23 cellular contexts compared by ENCODE assay signal in genomic region chr19:16289594-16289993, GRCh38.
"Had no signal": no experiment of that assay in that cellular context is flagged by ENCODE, and none has a peak within 500 bp of the region (broad histone marks: within the 10 kb centered on the region; RNA-seq: fewer than 3 reads in every experiment).

No MANE protein-coding gene starts in this region.

- H3K9me3 ChIP-seq: esophagus squamous epithelium, right atrium auricular region, tibial artery had no signal

- H3K27ac Mint-ChIP-seq: activated CD8-positive, alpha-beta memory T cell treated with anti-CD3 and anti-CD28 coated beads, Interleukin-2, amount 10 ng/mL, durations not matched to agents 7 days and 5 days; mesothelial cell of epicardium; nephron progenitor cell; T-cell had no signal

- H3K27me3 ChIP-seq: right atrium auricular region, tibial artery had no signal

- H3K9me3 Mint-ChIP-seq: mesothelial cell of epicardium, nephron progenitor cell, T-cell had no signal

- H3K36me3 ChIP-seq: esophagus squamous epithelium, right atrium auricular region, tibial artery had no signal

- H3K36me3 Mint-ChIP-seq: activated CD8-positive, alpha-beta memory T cell treated with anti-CD3 and anti-CD28 coated beads, Interleukin-2, amount 10 ng/mL, durations not matched to agents 7 days and 5 days; brain; mesothelial cell of epicardium; T-cell had no signal

- FAIRE-seq: colon had no signal

- H3K4me3 Mint-ChIP-seq: activated CD8-positive, alpha-beta memory T cell treated with anti-CD3 and anti-CD28 coated beads, Interleukin-2, amount 10 ng/mL, durations not matched to agents 7 days and 5 days; brain; mesothelial cell of epicardium; nephron progenitor cell; T-cell had no signal

- H3K27ac ChIP-seq: tibial artery had no signal

- DNase-seq: activated CD4-positive, CD25-positive, alpha-beta regulatory T cell; activated CD8-positive, alpha-beta memory T cell treated with anti-CD3 and anti-CD28 coated beads, Interleukin-2, amount 10 ng/mL, durations not matched to agents 7 days and 5 days; anterior cingulate cortex; central memory CD4-positive, alpha-beta T cell; esophagus squamous epithelium; hippocampal formation; islet precursor cell; left colon; nephron progenitor cell; occipital lobe; posterior cingulate gyrus; stimulated activated CD4-positive, alpha-beta T cell treated with anti-CD3 and anti-CD28 coated beads, Interleukin-2, amount 100 ng/mL, for 24 hours; stimulated activated naive CD8-positive, alpha-beta T cell treated with anti-CD3 and anti-CD28 coated beads, Interleukin-15, Interleukin-2, amounts not matched to agents 100 U/mL and 50 U/mL, for 24 hours; substantia nigra; T-cell; T1000; tibial artery had no signal

- H3K4me3 ChIP-seq: esophagus squamous epithelium, lung, right atrium auricular region, tibial artery had no signal

- ATAC-seq: activated CD8-positive, alpha-beta memory T cell treated with anti-CD3 and anti-CD28 coated beads, Interleukin-2, amount 10 ng/mL, durations not matched to agents 7 days and 5 days; left colon; SK-N-SH treated with all-trans-retinoic acid at 6 μM for 48 hours; stimulated activated naive CD8-positive, alpha-beta T cell treated with anti-CD3 and anti-CD28 coated beads, Interleukin-15, Interleukin-2, amounts not matched to agents 100 U/mL and 50 U/mL, for 24 hours; T-cell had no signal
